Comparison of ENCODE assay signal across 8 cellular contexts in the genomic region with DNA sequence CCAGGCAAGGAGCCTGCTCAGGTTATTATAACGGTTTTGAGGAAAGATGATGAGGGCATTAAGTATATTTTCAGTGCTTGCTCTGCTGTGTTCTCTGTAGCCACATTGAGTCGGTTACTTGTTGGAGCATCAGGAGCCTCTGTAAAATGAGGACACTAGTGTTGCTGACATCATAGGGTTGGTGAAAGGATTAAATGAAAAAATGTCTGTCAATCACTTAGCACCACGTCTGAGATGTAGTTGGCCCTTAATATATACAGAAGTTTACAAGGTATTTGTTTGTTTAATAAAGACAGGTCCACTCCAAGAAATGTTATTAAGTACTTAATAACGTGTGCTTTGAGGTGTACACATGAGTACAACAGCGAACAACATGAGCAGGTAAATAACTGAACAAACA. TPM values are rescaled to one million over a fixed set of nuclear protein-coding genes. Genes with fewer than 3 reads are reported as not detected.
DNase-seq lines count a peak whose midpoint lies in the region; ATAC-seq and TF ChIP-seq lines count a peak whose summit lies in the region.

No MANE protein-coding gene starts in this region.

- TF ChIP-seq CTCF in A673 (conservative IDR thresholded peaks at IDR 0.05; ENCODE audit: low read depth, low read length) (no peak), HL-60 (IDR thresholded peaks at IDR 0.05; ENCODE audit: insufficient read depth, low read length) (no peak), brain microvascular endothelial cell (IDR thresholded peaks at IDR 0.05; ENCODE audit: low read depth, low read length, missing control alignments) (no peak)

- peak overlapping the region; percentile 69 for H3K4me3 ChIP-seq in A673 (ENCODE audit: low read depth, low read length, poor library complexity, severe bottlenecking)
- H3K4me3 ChIP-seq in HL-60 (replicated peaks; ENCODE audit: insufficient read depth, low read length) = peak overlapping the region; percentile 87
- H3K4me3 ChIP-seq in brain microvascular endothelial cell (ENCODE audit: low read depth, low read length) = peak overlapping the region; percentile 86
- peak overlapping the region; percentile 94 to 95 for H3K4me3 ChIP-seq in mucosa of rectum (ENCODE audit: low read length in 2 of 2)

- DNase-seq in A673 (ENCODE audit: low spot score) (no peak), HL-60 (ENCODE audit: low read depth in 1 of 2, low spot score in 1 of 2) (no peak), brain microvascular endothelial cell (no peak), NCI-H2029 treated with DMSO at 0.1 percent for 48 hours (lab: John Stamatoyannopoulos, UW) (no peak), GM19240 (ENCODE audit: insufficient read length, low spot score) (no peak), HCEC 1CT (no peak)

- CTCF ChIA-PET in A673 (lab: Charles Lee) = interaction anchor here (0.5 kb wide), 1 partner anchor 781 kb away, joined by 3 read pairs; no protein-coding TSS in a partner anchor

- H3K4me1 ChIP-seq in A673 (ENCODE audit: insufficient read depth, low read length, poor library complexity, severe bottlenecking) (no peaks in the 10 kb centered on the region), mucosa of rectum (ENCODE audit: control insufficient read depth in 2 of 2, insufficient read depth in 2 of 2, low read length in 2 of 2) (peaks cover 3 to 8% of the 10 kb centered on the region in 2 donors)

- H3K27me3 ChIP-seq in A673 (replicated peaks; ENCODE audit: insufficient read depth, low read depth, low read length, poor library complexity) = no peaks in the 10 kb centered on the region
- H3K27me3 ChIP-seq in HL-60 (ENCODE audit: insufficient read depth, poor library complexity, severe bottlenecking) = no peaks in the 10 kb centered on the region
- no peaks in the 10 kb centered on the region for H3K27me3 ChIP-seq in brain microvascular endothelial cell (replicated peaks)
- H3K27me3 ChIP-seq in mucosa of rectum (ENCODE audit: control insufficient read depth in 2 of 2, insufficient read depth in 2 of 2, low read length in 2 of 2) = no peaks in the 10 kb centered on the region

- POLR2A ChIA-PET in A673 (lab: Charles Lee; ENCODE audit: low non-redundant PET) = no interaction called here

- no peaks in the 10 kb centered on the region for H3K36me3 ChIP-seq in A673 (ENCODE audit: insufficient read depth, low read length, poor library complexity, severe bottlenecking)
- H3K36me3 ChIP-seq in brain microvascular endothelial cell (replicated peaks) = no peaks in the 10 kb centered on the region
- no peaks in the 10 kb centered on the region for H3K36me3 ChIP-seq in mucosa of rectum (ENCODE audit: control insufficient read depth in 2 of 2, insufficient read depth in 2 of 2, low read length in 2 of 2)

- no TSS peak for BruUV-seq in A673 (replicated peaks; lab: Mats Ljungman, UMichigan)

- in situ Hi-C loops in brain microvascular endothelial cell (cut with HindIII; ENCODE audit: low pct_ligation_motif_present, low sequenced_read_pairs) = no loop called here

- intact Hi-C loops in A673 (cut with micrococcal nuclease; ENCODE audit: unreplicated experiment) = no loop called here

- ATAC-seq in GM18867 (IDR thresholded peaks at IDR 0.05; ENCODE audit: unreplicated experiment) = no peak

- H3K9me3 ChIP-seq in A673 (ENCODE audit: low read depth, low read length, poor library complexity, severe bottlenecking) = no peaks in the 10 kb centered on the region
- H3K9me3 ChIP-seq in mucosa of rectum (ENCODE audit: control insufficient read depth in 2 of 2, low read length in 2 of 2) = no peaks in the 10 kb centered on the region

- H3K27ac ChIP-seq in A673 (ENCODE audit: low read depth, low read length, poor library complexity, severe bottlenecking) = no peak overlapping the region
- peak overlapping the region; percentile 11; the same call in 1 of the 2 replicates for H3K27ac ChIP-seq in HL-60 (replicated peaks)
- H3K27ac ChIP-seq in brain microvascular endothelial cell = no peak overlapping the region
- no peak overlapping the region for H3K27ac ChIP-seq in mucosa of rectum (ENCODE audit: low read depth in 2 of 2, low read length in 2 of 2)

- H3K9ac ChIP-seq in mucosa of rectum (ENCODE audit: low read depth in 1 of 2, low read length in 2 of 2) = peak overlapping the region in 1 of 2 donors; percentile 9

RNA-seq across cellular contexts. Expression of a gene that starts 0.7 kb away (rescaled TPM):
- 8.9 and 10.7 TPM in 2 replicates for total RNA-seq in A673 (2021)
